In the genomic region with DNA sequence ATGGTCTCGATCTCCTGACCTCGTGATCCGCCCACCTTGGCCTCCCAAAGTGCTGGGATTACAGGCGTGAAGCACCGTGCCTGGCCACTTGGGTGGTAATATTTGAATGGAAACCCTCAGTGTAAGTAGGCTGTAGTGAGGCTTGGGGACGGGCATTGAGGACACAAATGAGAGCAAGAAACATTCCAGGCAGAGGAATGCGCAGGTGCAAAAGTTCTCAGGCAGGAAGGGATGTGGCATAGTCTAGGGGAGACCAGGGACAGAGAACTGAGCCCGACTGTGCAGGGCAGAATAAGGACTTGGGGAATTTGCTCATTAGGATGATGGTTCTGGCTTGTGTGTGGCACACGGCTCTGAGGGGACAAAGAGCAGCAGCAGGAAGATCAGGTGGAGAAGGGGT, we compare ENCODE assay signal across 2 cellular contexts.
A peak's percentile ranks its signal among the peaks of the same experiment; 100 is the strongest.
TF ChIP-seq lines count a peak whose summit lies in the region.

No MANE protein-coding gene starts in this region.

TF ChIP-seq in HepG2, 621 proteins besides CTCF, POLR2A, EP300 and RAD21 (continued from another document):
- TF ChIP-seq, protein P1, sequence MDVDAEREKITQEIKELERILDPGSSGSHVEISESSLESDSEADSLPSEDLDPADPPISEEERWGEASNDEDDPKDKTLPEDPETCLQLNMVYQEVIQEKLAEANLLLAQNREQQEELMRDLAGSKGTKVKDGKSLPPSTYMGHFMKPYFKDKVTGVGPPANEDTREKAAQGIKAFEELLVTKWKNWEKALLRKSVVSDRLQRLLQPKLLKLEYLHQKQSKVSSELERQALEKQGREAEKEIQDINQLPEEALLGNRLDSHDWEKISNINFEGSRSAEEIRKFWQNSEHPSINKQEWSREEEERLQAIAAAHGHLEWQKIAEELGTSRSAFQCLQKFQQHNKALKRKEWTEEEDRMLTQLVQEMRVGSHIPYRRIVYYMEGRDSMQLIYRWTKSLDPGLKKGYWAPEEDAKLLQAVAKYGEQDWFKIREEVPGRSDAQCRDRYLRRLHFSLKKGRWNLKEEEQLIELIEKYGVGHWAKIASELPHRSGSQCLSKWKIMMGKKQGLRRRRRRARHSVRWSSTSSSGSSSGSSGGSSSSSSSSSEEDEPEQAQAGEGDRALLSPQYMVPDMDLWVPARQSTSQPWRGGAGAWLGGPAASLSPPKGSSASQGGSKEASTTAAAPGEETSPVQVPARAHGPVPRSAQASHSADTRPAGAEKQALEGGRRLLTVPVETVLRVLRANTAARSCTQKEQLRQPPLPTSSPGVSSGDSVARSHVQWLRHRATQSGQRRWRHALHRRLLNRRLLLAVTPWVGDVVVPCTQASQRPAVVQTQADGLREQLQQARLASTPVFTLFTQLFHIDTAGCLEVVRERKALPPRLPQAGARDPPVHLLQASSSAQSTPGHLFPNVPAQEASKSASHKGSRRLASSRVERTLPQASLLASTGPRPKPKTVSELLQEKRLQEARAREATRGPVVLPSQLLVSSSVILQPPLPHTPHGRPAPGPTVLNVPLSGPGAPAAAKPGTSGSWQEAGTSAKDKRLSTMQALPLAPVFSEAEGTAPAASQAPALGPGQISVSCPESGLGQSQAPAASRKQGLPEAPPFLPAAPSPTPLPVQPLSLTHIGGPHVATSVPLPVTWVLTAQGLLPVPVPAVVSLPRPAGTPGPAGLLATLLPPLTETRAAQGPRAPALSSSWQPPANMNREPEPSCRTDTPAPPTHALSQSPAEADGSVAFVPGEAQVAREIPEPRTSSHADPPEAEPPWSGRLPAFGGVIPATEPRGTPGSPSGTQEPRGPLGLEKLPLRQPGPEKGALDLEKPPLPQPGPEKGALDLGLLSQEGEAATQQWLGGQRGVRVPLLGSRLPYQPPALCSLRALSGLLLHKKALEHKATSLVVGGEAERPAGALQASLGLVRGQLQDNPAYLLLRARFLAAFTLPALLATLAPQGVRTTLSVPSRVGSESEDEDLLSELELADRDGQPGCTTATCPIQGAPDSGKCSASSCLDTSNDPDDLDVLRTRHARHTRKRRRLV (CRISPR knock-in tag; IDR thresholded peaks at IDR 0.05) = 0 out of 2 replicates have a peak, but pooled peaks have one; percentile 5
- TF ChIP-seq ZNF432 (CRISPR knock-in tag; IDR thresholded peaks at IDR 0.05; ENCODE audit: borderline replicate concordance) = no peak
- TF ChIP-seq, protein P2, sequence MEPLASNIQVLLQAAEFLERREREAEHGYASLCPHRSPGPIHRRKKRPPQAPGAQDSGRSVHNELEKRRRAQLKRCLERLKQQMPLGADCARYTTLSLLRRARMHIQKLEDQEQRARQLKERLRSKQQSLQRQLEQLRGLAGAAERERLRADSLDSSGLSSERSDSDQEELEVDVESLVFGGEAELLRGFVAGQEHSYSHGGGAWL (CRISPR knock-in tag; IDR thresholded peaks at IDR 0.05) = no peak
TF ChIP-seq in HepG2: peak in this region for 3.

TF ChIP-seq in WTC11, 78 proteins besides CTCF, POLR2A, EP300 and RAD21 (continued from another document):
- TF ChIP-seq NFATC4 (CRISPR knock-in tag; IDR thresholded peaks at IDR 0.05) (no peak), FOXK1 (CRISPR knock-in tag; IDR thresholded peaks at IDR 0.05) (no peak), NFE2L1 (CRISPR knock-in tag; IDR thresholded peaks at IDR 0.05) (no peak), MXD4 (CRISPR knock-in tag; IDR thresholded peaks at IDR 0.05; ENCODE audit: borderline replicate concordance) (no peak), TCF7 (CRISPR knock-in tag; IDR thresholded peaks at IDR 0.05; ENCODE audit: low read depth) (no peak), TEAD4 (CRISPR knock-in tag; IDR thresholded peaks at IDR 0.05) (no peak), CREM (CRISPR knock-in tag; IDR thresholded peaks at IDR 0.05) (no peak)
- TF ChIP-seq, protein P3, sequence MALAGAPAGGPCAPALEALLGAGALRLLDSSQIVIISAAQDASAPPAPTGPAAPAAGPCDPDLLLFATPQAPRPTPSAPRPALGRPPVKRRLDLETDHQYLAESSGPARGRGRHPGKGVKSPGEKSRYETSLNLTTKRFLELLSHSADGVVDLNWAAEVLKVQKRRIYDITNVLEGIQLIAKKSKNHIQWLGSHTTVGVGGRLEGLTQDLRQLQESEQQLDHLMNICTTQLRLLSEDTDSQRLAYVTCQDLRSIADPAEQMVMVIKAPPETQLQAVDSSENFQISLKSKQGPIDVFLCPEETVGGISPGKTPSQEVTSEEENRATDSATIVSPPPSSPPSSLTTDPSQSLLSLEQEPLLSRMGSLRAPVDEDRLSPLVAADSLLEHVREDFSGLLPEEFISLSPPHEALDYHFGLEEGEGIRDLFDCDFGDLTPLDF (CRISPR knock-in tag; IDR thresholded peaks at IDR 0.05) = no peak
